ENCODE assay signal across 1 cellular context in the genomic region with DNA sequence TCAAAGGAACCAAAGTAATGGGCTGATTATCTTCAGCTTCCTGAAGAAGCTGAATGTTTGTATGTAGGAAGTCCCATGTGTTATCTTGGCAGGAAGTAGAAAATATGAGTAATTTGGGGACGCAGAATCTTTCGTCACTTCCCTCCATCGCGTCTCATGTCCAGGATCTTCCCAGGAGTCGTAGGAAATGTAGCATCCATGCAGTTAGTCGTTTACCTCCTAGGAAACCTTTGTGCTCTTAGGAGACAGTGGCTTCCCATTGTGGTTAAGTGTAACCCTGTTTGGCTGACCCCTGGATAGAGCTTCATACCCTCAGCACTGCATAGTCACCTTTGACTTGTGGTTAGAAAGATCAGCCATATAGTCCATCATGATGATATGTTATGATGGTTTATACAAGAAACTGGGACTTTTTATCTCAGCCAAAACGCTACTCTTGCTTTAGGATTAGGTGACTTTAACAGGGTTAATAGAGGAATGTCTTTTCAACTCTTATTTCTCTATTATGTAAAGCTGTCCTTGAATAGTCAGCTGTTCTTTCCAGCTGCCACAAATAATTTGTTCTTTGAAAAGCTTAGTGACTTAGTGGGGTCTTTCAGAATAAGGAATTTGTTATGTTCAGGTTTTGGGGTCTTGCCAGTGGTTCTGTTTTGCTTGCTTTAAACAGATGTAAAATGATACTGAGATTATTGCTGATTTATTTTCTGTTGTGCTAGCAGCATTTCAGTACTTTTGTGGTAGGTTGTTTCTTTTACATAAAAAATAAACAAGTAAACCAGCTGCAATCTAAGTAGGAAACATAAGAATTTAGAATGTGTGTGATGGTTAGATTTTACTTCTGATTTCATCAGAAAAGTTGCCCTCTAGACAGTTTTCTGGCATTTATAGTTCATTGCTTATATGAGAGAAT.
TF ChIP-seq lines count a peak whose summit lies in the region.

No MANE protein-coding gene starts in this region.

TF ChIP-seq in GM12878, 131 proteins besides CTCF, POLR2A, EP300 and RAD21 (continued from another document):
- TF ChIP-seq SMC3 (IDR thresholded peaks at IDR 0.05; ENCODE audit: borderline replicate concordance, low read length) = no peak
- TF ChIP-seq, protein P1, sequence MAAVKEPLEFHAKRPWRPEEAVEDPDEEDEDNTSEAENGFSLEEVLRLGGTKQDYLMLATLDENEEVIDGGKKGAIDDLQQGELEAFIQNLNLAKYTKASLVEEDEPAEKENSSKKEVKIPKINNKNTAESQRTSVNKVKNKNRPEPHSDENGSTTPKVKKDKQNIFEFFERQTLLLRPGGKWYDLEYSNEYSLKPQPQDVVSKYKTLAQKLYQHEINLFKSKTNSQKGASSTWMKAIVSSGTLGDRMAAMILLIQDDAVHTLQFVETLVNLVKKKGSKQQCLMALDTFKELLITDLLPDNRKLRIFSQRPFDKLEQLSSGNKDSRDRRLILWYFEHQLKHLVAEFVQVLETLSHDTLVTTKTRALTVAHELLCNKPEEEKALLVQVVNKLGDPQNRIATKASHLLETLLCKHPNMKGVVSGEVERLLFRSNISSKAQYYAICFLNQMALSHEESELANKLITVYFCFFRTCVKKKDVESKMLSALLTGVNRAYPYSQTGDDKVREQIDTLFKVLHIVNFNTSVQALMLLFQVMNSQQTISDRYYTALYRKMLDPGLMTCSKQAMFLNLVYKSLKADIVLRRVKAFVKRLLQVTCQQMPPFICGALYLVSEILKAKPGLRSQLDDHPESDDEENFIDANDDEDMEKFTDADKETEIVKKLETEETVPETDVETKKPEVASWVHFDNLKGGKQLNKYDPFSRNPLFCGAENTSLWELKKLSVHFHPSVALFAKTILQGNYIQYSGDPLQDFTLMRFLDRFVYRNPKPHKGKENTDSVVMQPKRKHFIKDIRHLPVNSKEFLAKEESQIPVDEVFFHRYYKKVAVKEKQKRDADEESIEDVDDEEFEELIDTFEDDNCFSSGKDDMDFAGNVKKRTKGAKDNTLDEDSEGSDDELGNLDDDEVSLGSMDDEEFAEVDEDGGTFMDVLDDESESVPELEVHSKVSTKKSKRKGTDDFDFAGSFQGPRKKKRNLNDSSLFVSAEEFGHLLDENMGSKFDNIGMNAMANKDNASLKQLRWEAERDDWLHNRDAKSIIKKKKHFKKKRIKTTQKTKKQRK (IDR thresholded peaks at IDR 0.05; ENCODE audit: low read depth, low read length) = no peak
- TF ChIP-seq SIX5 (IDR thresholded peaks at IDR 0.05; ENCODE audit: low read depth, low read length, severe bottlenecking) = no peak
- TF ChIP-seq, protein P2, sequence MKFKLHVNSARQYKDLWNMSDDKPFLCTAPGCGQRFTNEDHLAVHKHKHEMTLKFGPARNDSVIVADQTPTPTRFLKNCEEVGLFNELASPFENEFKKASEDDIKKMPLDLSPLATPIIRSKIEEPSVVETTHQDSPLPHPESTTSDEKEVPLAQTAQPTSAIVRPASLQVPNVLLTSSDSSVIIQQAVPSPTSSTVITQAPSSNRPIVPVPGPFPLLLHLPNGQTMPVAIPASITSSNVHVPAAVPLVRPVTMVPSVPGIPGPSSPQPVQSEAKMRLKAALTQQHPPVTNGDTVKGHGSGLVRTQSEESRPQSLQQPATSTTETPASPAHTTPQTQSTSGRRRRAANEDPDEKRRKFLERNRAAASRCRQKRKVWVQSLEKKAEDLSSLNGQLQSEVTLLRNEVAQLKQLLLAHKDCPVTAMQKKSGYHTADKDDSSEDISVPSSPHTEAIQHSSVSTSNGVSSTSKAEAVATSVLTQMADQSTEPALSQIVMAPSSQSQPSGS (IDR thresholded peaks at IDR 0.05; ENCODE audit: low read length) = no peak; the same call in 1 of the 2 replicates
- peak; percentile 78 to 80 for TF ChIP-seq IKZF2 (IDR thresholded peaks at IDR 0.05)
- TF ChIP-seq, protein P3, sequence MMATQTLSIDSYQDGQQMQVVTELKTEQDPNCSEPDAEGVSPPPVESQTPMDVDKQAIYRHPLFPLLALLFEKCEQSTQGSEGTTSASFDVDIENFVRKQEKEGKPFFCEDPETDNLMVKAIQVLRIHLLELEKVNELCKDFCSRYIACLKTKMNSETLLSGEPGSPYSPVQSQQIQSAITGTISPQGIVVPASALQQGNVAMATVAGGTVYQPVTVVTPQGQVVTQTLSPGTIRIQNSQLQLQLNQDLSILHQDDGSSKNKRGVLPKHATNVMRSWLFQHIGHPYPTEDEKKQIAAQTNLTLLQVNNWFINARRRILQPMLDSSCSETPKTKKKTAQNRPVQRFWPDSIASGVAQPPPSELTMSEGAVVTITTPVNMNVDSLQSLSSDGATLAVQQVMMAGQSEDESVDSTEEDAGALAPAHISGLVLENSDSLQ (IDR thresholded peaks at IDR 0.05) = 0 out of 2 replicates have a peak, but pooled peaks have one; percentile 4
- no peak for TF ChIP-seq PAX8 (IDR thresholded peaks at IDR 0.05)
- TF ChIP-seq RFX5 (IDR thresholded peaks at IDR 0.05; ENCODE audit: low read depth, low read length) = no peak
- TF ChIP-seq NR2C2 (IDR thresholded peaks at IDR 0.05; ENCODE audit: borderline replicate concordance, control insufficient read depth, insufficient read length, low read depth) = no peak
- TF ChIP-seq, protein P4, sequence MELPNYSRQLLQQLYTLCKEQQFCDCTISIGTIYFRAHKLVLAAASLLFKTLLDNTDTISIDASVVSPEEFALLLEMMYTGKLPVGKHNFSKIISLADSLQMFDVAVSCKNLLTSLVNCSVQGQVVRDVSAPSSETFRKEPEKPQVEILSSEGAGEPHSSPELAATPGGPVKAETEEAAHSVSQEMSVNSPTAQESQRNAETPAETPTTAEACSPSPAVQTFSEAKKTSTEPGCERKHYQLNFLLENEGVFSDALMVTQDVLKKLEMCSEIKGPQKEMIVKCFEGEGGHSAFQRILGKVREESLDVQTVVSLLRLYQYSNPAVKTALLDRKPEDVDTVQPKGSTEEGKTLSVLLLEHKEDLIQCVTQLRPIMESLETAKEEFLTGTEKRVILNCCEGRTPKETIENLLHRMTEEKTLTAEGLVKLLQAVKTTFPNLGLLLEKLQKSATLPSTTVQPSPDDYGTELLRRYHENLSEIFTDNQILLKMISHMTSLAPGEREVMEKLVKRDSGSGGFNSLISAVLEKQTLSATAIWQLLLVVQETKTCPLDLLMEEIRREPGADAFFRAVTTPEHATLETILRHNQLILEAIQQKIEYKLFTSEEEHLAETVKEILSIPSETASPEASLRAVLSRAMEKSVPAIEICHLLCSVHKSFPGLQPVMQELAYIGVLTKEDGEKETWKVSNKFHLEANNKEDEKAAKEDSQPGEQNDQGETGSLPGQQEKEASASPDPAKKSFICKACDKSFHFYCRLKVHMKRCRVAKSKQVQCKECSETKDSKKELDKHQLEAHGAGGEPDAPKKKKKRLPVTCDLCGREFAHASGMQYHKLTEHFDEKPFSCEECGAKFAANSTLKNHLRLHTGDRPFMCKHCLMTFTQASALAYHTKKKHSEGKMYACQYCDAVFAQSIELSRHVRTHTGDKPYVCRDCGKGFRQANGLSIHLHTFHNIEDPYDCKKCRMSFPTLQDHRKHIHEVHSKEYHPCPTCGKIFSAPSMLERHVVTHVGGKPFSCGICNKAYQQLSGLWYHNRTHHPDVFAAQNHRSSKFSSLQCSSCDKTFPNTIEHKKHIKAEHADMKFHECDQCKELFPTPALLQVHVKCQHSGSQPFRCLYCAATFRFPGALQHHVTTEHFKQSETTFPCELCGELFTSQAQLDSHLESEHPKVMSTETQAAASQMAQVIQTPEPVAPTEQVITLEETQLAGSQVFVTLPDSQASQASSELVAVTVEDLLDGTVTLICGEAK (IDR thresholded peaks at IDR 0.05; ENCODE audit: borderline replicate concordance) = peak; percentile 75; the same call in 1 of the 2 replicates
- TF ChIP-seq HDGF (IDR thresholded peaks at IDR 0.05) = 0 out of 2 replicates have a peak, but pooled peaks have one; percentile 16
- TF ChIP-seq GABPA (IDR thresholded peaks at IDR 0.05; ENCODE audit: low read depth) = peak; percentile 81
- TF ChIP-seq ASH2L (IDR thresholded peaks at IDR 0.05; ENCODE audit: borderline replicate concordance, low read depth) = no peak
- 0 out of 2 replicates have a peak, but pooled peaks have one; percentile 56 for TF ChIP-seq WRNIP1 (IDR thresholded peaks at IDR 0.05; ENCODE audit: borderline replicate concordance, low read depth, low read length)
- peak; percentile 60 for TF ChIP-seq NR2C1 (IDR thresholded peaks at IDR 0.05)
- TF ChIP-seq BMI1 (IDR thresholded peaks at IDR 0.05; ENCODE audit: borderline replicate concordance) = no peak
- TF ChIP-seq IKZF1 (conservative IDR thresholded peaks at IDR 0.05) = peak; percentile 77
- TF ChIP-seq NR2F1 (conservative IDR thresholded peaks at IDR 0.05) = peak; percentile 89
- TF ChIP-seq RAD51 (IDR thresholded peaks at IDR 0.05) = no peak
- TF ChIP-seq, protein P5, sequence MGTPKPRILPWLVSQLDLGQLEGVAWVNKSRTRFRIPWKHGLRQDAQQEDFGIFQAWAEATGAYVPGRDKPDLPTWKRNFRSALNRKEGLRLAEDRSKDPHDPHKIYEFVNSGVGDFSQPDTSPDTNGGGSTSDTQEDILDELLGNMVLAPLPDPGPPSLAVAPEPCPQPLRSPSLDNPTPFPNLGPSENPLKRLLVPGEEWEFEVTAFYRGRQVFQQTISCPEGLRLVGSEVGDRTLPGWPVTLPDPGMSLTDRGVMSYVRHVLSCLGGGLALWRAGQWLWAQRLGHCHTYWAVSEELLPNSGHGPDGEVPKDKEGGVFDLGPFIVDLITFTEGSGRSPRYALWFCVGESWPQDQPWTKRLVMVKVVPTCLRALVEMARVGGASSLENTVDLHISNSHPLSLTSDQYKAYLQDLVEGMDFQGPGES (IDR thresholded peaks at IDR 0.05) = no peak
- TF ChIP-seq ZNF24 (IDR thresholded peaks at IDR 0.05) = no peak
- TF ChIP-seq RUNX3 (IDR thresholded peaks at IDR 0.05; ENCODE audit: low read length) = peak; percentile 65; the same call in 1 of the 2 replicates
- TF ChIP-seq JUNB (IDR thresholded peaks at IDR 0.05) = peak; percentile 53; the same call in 1 of the 2 replicates
- TF ChIP-seq KDM1A (IDR thresholded peaks at IDR 0.05; ENCODE audit: borderline replicate concordance) = no peak
- no peak for TF ChIP-seq TCF3 (IDR thresholded peaks at IDR 0.05; ENCODE audit: borderline replicate concordance, insufficient read depth, low read depth, low read length)
- TF ChIP-seq, protein P6, sequence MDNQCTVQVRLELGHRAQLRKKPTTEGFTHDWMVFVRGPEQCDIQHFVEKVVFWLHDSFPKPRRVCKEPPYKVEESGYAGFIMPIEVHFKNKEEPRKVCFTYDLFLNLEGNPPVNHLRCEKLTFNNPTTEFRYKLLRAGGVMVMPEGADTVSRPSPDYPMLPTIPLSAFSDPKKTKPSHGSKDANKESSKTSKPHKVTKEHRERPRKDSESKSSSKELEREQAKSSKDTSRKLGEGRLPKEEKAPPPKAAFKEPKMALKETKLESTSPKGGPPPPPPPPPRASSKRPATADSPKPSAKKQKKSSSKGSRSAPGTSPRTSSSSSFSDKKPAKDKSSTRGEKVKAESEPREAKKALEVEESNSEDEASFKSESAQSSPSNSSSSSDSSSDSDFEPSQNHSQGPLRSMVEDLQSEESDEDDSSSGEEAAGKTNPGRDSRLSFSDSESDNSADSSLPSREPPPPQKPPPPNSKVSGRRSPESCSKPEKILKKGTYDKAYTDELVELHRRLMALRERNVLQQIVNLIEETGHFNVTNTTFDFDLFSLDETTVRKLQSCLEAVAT (IDR thresholded peaks at IDR 0.05) = peak; percentile 72
- no peak for TF ChIP-seq BRCA1 (IDR thresholded peaks at IDR 0.05; ENCODE audit: low read depth, low read length)
- 0 out of 2 replicates have a peak, but pooled peaks have one; percentile 6 for TF ChIP-seq CBFB (IDR thresholded peaks at IDR 0.05; ENCODE audit: low read depth)
- no peak for TF ChIP-seq HCFC1 (IDR thresholded peaks at IDR 0.05; ENCODE audit: low read length)
- TF ChIP-seq, protein P7, sequence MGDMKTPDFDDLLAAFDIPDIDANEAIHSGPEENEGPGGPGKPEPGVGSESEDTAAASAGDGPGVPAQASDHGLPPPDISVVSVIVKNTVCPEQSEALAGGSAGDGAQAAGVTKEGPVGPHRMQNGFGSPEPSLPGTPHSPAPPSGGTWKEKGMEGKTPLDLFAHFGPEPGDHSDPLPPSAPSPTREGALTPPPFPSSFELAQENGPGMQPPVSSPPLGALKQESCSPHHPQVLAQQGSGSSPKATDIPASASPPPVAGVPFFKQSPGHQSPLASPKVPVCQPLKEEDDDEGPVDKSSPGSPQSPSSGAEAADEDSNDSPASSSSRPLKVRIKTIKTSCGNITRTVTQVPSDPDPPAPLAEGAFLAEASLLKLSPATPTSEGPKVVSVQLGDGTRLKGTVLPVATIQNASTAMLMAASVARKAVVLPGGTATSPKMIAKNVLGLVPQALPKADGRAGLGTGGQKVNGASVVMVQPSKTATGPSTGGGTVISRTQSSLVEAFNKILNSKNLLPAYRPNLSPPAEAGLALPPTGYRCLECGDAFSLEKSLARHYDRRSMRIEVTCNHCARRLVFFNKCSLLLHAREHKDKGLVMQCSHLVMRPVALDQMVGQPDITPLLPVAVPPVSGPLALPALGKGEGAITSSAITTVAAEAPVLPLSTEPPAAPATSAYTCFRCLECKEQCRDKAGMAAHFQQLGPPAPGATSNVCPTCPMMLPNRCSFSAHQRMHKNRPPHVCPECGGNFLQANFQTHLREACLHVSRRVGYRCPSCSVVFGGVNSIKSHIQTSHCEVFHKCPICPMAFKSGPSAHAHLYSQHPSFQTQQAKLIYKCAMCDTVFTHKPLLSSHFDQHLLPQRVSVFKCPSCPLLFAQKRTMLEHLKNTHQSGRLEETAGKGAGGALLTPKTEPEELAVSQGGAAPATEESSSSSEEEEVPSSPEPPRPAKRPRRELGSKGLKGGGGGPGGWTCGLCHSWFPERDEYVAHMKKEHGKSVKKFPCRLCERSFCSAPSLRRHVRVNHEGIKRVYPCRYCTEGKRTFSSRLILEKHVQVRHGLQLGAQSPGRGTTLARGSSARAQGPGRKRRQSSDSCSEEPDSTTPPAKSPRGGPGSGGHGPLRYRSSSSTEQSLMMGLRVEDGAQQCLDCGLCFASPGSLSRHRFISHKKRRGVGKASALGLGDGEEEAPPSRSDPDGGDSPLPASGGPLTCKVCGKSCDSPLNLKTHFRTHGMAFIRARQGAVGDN (IDR thresholded peaks at IDR 0.05) = peak; percentile 96
- 0 out of 2 replicates have a peak, but pooled peaks have one; percentile 22 for TF ChIP-seq NFIC (IDR thresholded peaks at IDR 0.05; ENCODE audit: low read depth, low read length)
- TF ChIP-seq, protein P8, sequence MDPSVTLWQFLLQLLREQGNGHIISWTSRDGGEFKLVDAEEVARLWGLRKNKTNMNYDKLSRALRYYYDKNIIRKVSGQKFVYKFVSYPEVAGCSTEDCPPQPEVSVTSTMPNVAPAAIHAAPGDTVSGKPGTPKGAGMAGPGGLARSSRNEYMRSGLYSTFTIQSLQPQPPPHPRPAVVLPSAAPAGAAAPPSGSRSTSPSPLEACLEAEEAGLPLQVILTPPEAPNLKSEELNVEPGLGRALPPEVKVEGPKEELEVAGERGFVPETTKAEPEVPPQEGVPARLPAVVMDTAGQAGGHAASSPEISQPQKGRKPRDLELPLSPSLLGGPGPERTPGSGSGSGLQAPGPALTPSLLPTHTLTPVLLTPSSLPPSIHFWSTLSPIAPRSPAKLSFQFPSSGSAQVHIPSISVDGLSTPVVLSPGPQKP (IDR thresholded peaks at IDR 0.05; ENCODE audit: low read depth, low read length) = no peak
- TF ChIP-seq CREM (IDR thresholded peaks at IDR 0.05; ENCODE audit: low read depth) = peak; percentile 81
